Comparison of ENCODE assay signal across 19 cellular contexts in the genomic region with DNA sequence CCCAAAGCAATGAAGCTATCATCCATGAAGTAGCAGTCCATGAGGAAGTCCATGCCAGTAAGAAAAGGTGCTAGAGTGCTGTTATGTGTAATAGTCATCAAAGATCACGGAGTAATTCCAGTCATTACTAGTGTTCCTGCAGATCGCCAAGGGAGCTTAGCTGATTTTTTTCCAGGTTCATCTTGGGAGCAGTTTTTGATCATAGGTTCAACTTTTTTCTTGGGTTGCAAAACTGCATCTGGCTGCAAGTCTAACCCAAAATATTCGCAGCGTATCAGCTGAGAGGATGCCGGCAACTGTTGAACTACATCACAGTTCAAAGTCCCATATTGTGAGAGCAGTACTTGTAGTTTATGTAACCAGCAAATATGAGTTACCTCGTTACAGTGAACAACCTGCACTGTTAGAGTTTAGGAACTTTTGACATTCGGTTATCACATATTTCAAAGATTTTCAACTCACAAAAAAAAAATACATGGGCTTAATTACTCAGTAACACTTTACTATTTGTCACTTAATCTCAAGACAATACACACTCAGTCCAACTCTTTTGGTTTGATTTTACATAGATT.
"Had no signal": no experiment of that assay in that cellular context is flagged by ENCODE, and none has a peak within 500 bp of the region (broad histone marks: within the 10 kb centered on the region; RNA-seq: fewer than 3 reads in every experiment).

No MANE protein-coding gene starts in this region.

- H3K4me3 Mint-ChIP-seq: activated CD4-positive, alpha-beta T cell treated with anti-CD3 and anti-CD28 coated beads, Interleukin-2, amount 10 ng/mL, durations not matched to agents 7 days and 5 days; natural killer cell; T-helper 2 cell treated with Interferon-gamma antibody and Interleukin-4, amounts not matched to agents 5 μg/mL and 100 μg/mL, for 36 hours; type B pancreatic cell had no signal

- H3K4me3 ChIP-seq: body of pancreas, colonic mucosa, heart left ventricle, suprapubic skin had no signal

- H3K27me3 Mint-ChIP-seq: activated CD4-positive, alpha-beta T cell treated with anti-CD3 and anti-CD28 coated beads, Interleukin-2, amount 10 ng/mL, durations not matched to agents 7 days and 5 days; type B pancreatic cell had no signal

- H3K9me3 ChIP-seq: body of pancreas, colonic mucosa, heart left ventricle, suprapubic skin had no signal

- H3K27ac Mint-ChIP-seq: activated CD4-positive, alpha-beta T cell treated with anti-CD3 and anti-CD28 coated beads, Interleukin-2, amount 10 ng/mL, durations not matched to agents 7 days and 5 days; activated T-helper 2 cell treated with anti-CD3 and anti-CD28 coated beads, Interferon-gamma antibody, Interleukin-2, Interleukin-4, amounts not matched to agents 10 μg/mL and 5 μg/mL and 100 μg/mL, durations not matched to agents 14 hours and 24 hours and 36 hours; natural killer cell; T-helper 2 cell treated with Interferon-gamma antibody and Interleukin-4, amounts not matched to agents 5 μg/mL and 100 μg/mL, for 36 hours; type B pancreatic cell had no signal

- H3K9me3 Mint-ChIP-seq: activated CD4-positive, alpha-beta T cell treated with anti-CD3 and anti-CD28 coated beads, Interleukin-2, amount 10 ng/mL, durations not matched to agents 7 days and 5 days; activated T-helper 2 cell treated with anti-CD3 and anti-CD28 coated beads, Interferon-gamma antibody, Interleukin-2, Interleukin-4, amounts not matched to agents 10 μg/mL and 5 μg/mL and 100 μg/mL, durations not matched to agents 14 hours and 24 hours and 36 hours; natural killer cell; T-helper 2 cell treated with Interferon-gamma antibody and Interleukin-4, amounts not matched to agents 5 μg/mL and 100 μg/mL, for 36 hours; type B pancreatic cell had no signal

- ATAC-seq: body of pancreas, heart left ventricle, natural killer cell had no signal

- H3K27me3 ChIP-seq: body of pancreas, colonic mucosa, heart left ventricle, suprapubic skin had no signal

- H3K27ac ChIP-seq: body of pancreas, colonic mucosa, heart left ventricle, suprapubic skin had no signal

- H3K36me3 ChIP-seq: colonic mucosa had no signal

- H3K4me1 ChIP-seq: body of pancreas, colonic mucosa, suprapubic skin had no signal

- DNase-seq: activated CD4-positive, alpha-beta T cell treated with anti-CD3 and anti-CD28 coated beads, Interleukin-2, amount 10 ng/mL, durations not matched to agents 7 days and 5 days; activated CD4-positive, CD25-positive, alpha-beta regulatory T cell; activated naive CD4-positive, alpha-beta T cell treated with anti-CD3 and anti-CD28 coated beads, Interleukin-2, amount 50 U/mL, for 16 hours; activated T-cell treated with anti-CD3 and anti-CD28 coated beads for 4 hours; body of pancreas; central memory CD4-positive, alpha-beta T cell; colonic mucosa; foreskin fibroblast; heart left ventricle; natural killer cell; posterior cingulate gyrus; retina; stimulated activated CD4-positive, alpha-beta T cell treated with anti-CD3 and anti-CD28 coated beads, Interleukin-15, amount 100 ng/mL, for 24 hours; stimulated activated CD4-positive, alpha-beta T cell treated with anti-CD3 and anti-CD28 coated beads, Interleukin-4, amount 100 ng/mL, for 24 hours; stimulated activated naive CD4-positive, alpha-beta T cell treated with Interleukin-2 at 50 U/mL for 16 hours had no signal
